ENCODE assay signal across 7 cellular contexts in the genomic region with DNA sequence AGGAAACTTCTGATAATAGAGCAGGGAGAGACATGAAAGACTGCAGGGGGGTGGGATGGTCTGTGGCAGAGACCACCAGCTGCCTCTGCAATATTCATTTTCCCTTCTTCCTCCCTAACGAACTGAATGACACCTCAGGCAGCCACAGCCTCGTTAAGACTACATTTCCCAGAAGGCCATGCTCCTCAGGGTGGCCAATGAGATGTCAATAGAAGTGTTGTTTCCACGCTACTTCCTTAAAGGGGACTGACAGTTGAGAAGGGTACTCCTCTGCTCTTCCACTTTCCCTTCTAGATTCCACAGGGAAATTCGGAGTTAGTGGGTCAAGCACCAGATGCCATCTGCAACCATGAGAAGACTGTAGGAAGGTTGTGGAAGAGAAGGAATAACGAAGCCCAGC. TPM values are rescaled to one million over a fixed set of nuclear protein-coding genes. Genes with fewer than 3 reads are reported as not detected.
DNase-seq lines count a peak whose midpoint lies in the region; ATAC-seq, FAIRE-seq and TF ChIP-seq lines count a peak whose summit lies in the region.

No MANE protein-coding gene starts in this region.

- intact Hi-C loops in upper lobe of right lung (cut with DNase I): no loop called here

- DNase-seq in GM12891 (ENCODE audit: insufficient read length, low spot score) (peak; percentile 18), HT-29 (ENCODE audit: low spot score) (peak; percentile 66), amniotic epithelial cell (ENCODE audit: low read depth) (peak; percentile 35), inferior parietal cortex (ENCODE audit: extremely low spot score) (peak; percentile 78), upper lobe of right lung (no peak)

- FAIRE-seq in GM12891 (lab: Jason Lieb, UNC): no peak

- TF ChIP-seq POLR2A in GM12891 (IDR thresholded peaks at IDR 0.05; ENCODE audit: low read depth, low read length): no peak

- H3K27ac ChIP-seq in upper lobe of right lung: no peak overlapping the region

- no peaks in the 10 kb centered on the region for H3K4me1 ChIP-seq in upper lobe of right lung

- no peak overlapping the region for H3K4me3 ChIP-seq in upper lobe of right lung

- H3K36me3 ChIP-seq in upper lobe of right lung: no peaks in the 10 kb centered on the region

- ATAC-seq in GM21381 (IDR thresholded peaks at IDR 0.05; ENCODE audit: unreplicated experiment) (peak; percentile 92), upper lobe of right lung (peak; percentile 96), HG02870 (IDR thresholded peaks at IDR 0.05; ENCODE audit: unreplicated experiment) (no peak)

- TF ChIP-seq CTCF in upper lobe of right lung (IDR thresholded peaks at IDR 0.05): no peak

- H3K27me3 ChIP-seq in upper lobe of right lung: no peaks in the 10 kb centered on the region

- no peaks in the 10 kb centered on the region for H3K9me3 ChIP-seq in upper lobe of right lung

TF ChIP-seq in GM12891, 5 proteins besides CTCF, POLR2A, EP300 and RAD21:
- TF ChIP-seq POU2F2 (IDR thresholded peaks at IDR 0.05; ENCODE audit: low read depth, low read length) (no peak), TAF1 (IDR thresholded peaks at IDR 0.05; ENCODE audit: low read depth, low read length) (no peak), SPI1 (IDR thresholded peaks at IDR 0.05; ENCODE audit: low read depth, low read length) (no peak), POLR2AphosphoS5 (IDR thresholded peaks at IDR 0.05; ENCODE audit: low read depth, low read length) (no peak), PAX5 (IDR thresholded peaks at IDR 0.05; ENCODE audit: insufficient read depth, low read length, severe bottlenecking) (no peak)

RNA-seq across cellular contexts. Expression of gene DAPK1, which starts 52.0 kb away (rescaled TPM):
- polyA plus RNA-seq in GM12891 (2012; ENCODE audit: low read depth, missing spikeins): 4.9 TPM
- 37.1 and 39.0 TPM in 2 replicates for total RNA-seq in HT-29 (2014; rRNA removed; shearing (Covaris generic))
- total RNA-seq in upper lobe of right lung: 168 TPM
